Comparison of ENCODE assay signal across 8 cellular contexts in the genomic region with DNA sequence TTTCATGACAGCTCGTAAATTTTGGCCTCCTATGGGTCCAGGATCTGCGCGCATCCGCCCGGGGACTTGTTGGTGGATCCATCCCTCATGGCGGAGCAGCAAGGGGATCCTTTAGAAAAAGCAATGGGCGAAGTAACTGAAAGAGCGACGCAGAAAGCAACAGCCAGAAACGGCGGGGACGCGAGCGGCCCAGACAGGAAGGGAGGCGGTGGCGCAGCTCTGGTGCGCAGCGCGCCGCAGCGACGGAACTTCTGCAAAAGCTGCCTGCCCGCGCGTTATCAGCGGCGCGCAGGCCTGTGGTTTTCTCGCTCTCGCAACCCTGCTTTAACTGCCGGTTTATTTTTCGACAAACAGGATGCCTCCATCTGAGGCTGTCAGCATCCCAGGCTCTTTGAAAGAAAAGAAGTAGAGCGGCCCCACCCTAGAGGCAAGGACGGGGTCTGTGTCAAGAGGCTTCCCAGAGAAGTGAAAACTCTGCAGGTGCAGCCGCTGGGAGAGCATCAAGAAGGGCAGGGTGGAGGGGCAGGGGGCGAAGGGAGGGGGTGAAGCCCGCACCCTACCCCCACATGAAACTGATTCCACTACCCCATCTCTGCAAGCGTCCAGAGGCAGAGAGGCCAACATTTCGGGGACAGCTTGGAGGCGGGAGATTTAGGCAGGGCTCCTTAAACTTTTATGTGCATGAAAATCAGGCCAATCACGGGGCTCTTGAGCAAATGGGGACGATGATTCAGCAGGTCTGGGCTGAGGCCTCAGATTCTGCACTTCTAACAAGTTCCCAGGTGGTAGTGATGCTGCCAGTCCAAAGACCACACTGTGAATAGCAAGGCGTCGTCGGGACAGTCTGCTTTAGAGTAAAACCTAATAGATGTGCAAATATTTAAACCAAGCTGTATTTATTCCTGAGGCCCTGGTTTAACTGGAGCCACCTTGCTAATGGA. TPM values are rescaled to one million over a fixed set of nuclear protein-coding genes. Genes with fewer than 3 reads are reported as not detected.
A peak's percentile ranks its signal among the peaks of the same experiment; 100 is the strongest.
DNase-seq lines count a peak whose midpoint lies in the region; ATAC-seq and TF ChIP-seq lines count a peak whose summit lies in the region.

No MANE protein-coding gene starts in this region.

- ATAC-seq in GM19452 (IDR thresholded peaks at IDR 0.05; ENCODE audit: unreplicated experiment): peak; percentile 79

- peaks cover 9% of the 10 kb centered on the region for H3K36me3 Mint-ChIP-seq in IgD-negative memory B cell
- peaks cover 36% of the 10 kb centered on the region for H3K36me3 Mint-ChIP-seq in activated CD4-positive, alpha-beta T cell treated with anti-CD3 and anti-CD28 coated beads, Interleukin-2, amount 10 ng/mL, durations not matched to agents 24 days and 14 days (ENCODE audit: low read depth)

- H3K4me1 Mint-ChIP-seq in IgD-negative memory B cell: peaks cover 35 to 49% (median 38%) of the 10 kb centered on the region in 3 donors
- H3K4me1 Mint-ChIP-seq in activated CD4-positive, alpha-beta T cell treated with anti-CD3 and anti-CD28 coated beads, Interleukin-2, amount 10 ng/mL, durations not matched to agents 24 days and 14 days: peaks cover 73% of the 10 kb centered on the region

- intact Hi-C loops in activated CD4-positive, alpha-beta T cell treated with anti-CD3 and anti-CD28 coated beads, Interleukin-2, amount 10 ng/mL, durations not matched to agents 24 days and 14 days (cut with micrococcal nuclease): loop anchor here (1.0 kb wide), 4 partner anchors 21 to 139 kb away; no protein-coding TSS in a partner anchor

- TF ChIP-seq CTCF in AG09309 (IDR thresholded peaks at IDR 0.05; ENCODE audit: control insufficient read depth, insufficient read depth, low read depth, low read length, missing control alignments): no peak

- peaks cover 0 to 2% (median 0%) of the 10 kb centered on the region in 3 donors for H3K9me3 Mint-ChIP-seq in IgD-negative memory B cell
- H3K9me3 Mint-ChIP-seq in activated CD4-positive, alpha-beta T cell treated with anti-CD3 and anti-CD28 coated beads, Interleukin-2, amount 10 ng/mL, durations not matched to agents 24 days and 14 days: peaks cover 3% of the 10 kb centered on the region

- H3K4me3 Mint-ChIP-seq in IgD-negative memory B cell: peak overlapping the region; percentile 80 to 97 (median 88)
- H3K4me3 Mint-ChIP-seq in activated CD4-positive, alpha-beta T cell treated with anti-CD3 and anti-CD28 coated beads, Interleukin-2, amount 10 ng/mL, durations not matched to agents 24 days and 14 days: peak overlapping the region; percentile 81

- peak overlapping the region; percentile 1; the same call in 1 of the 2 replicates for H3K4me3 ChIP-seq in AG09309 (ENCODE audit: control insufficient read depth, low read depth, low read length)

- H3K27me3 Mint-ChIP-seq in IgD-negative memory B cell: no peaks in the 10 kb centered on the region
- H3K27me3 Mint-ChIP-seq in activated CD4-positive, alpha-beta T cell treated with anti-CD3 and anti-CD28 coated beads, Interleukin-2, amount 10 ng/mL, durations not matched to agents 24 days and 14 days: no peaks in the 10 kb centered on the region

- DNase-seq in AG09309 (ENCODE audit: low read depth) (no peak), midbrain (lab: John Stamatoyannopoulos, UW) (peak; percentile 16), NCI-H187 (lab: John Stamatoyannopoulos, UW) (no peak)
- peak; percentile 96 for DNase-seq in activated CD4-positive, alpha-beta T cell treated with anti-CD3 and anti-CD28 coated beads, Interleukin-2, amount 10 ng/mL, durations not matched to agents 24 days and 14 days
- DNase-seq in effector CD8-positive, alpha-beta T cell (lab: John Stamatoyannopoulos, UW): peak; percentile 51
- peak; percentile 53 for DNase-seq in stimulated activated CD8-positive, alpha-beta memory T cell treated with anti-CD3 and anti-CD28 coated beads, Interleukin-7, amount 100 ng/mL, for 24 hours (ENCODE audit: low read depth)

- H3K27ac Mint-ChIP-seq in IgD-negative memory B cell: peak overlapping the region; percentile 93 to 98 (median 98)
- peak overlapping the region; percentile 99 for H3K27ac Mint-ChIP-seq in activated CD4-positive, alpha-beta T cell treated with anti-CD3 and anti-CD28 coated beads, Interleukin-2, amount 10 ng/mL, durations not matched to agents 24 days and 14 days

RNA-seq across cellular contexts. Expression of a gene that starts 22.2 kb away (rescaled TPM):
- polyA plus RNA-seq in IgD-negative memory B cell: 9.2 TPM
- 100 and 101 TPM in 2 replicates for total RNA-seq in activated CD4-positive, alpha-beta T cell treated with anti-CD3 and anti-CD28 coated beads, Interleukin-2, amount 10 ng/mL, durations not matched to agents 24 days and 14 days

Comparison
In these comparisons a context has a peak if more than half of its experiments do, and no peak if none do; other contexts are left out.
1. DNase-seq: peak in activated CD4-positive, alpha-beta T cell treated with anti-CD3 and anti-CD28 coated beads, Interleukin-2, amount 10 ng/mL, durations not matched to agents 24 days and 14 days (single experiment), effector CD8-positive, alpha-beta T cell (single experiment), midbrain (single experiment) and stimulated activated CD8-positive, alpha-beta memory T cell treated with anti-CD3 and anti-CD28 coated beads, Interleukin-7, amount 100 ng/mL, for 24 hours (single experiment); none in AG09309 (single experiment) and NCI-H187 (0 of 2).